Comparison of ENCODE assay signal across 24 cellular contexts in genomic region chr19:31380854-31381253, GRCh38.
"Had no signal": no experiment of that assay in that cellular context is flagged by ENCODE, and none has a peak within 500 bp of the region (broad histone marks: within the 10 kb centered on the region; RNA-seq: fewer than 3 reads in every experiment).

No MANE protein-coding gene starts in this region.

- H3K27me3 ChIP-seq: right atrium auricular region, right lobe of liver, stomach, testis, thyroid gland, transverse colon, upper lobe of left lung had no signal

- DNase-seq: hippocampal formation; islet precursor cell; left ventricle myocardium inferior; midbrain; mucosa of descending colon; naive thymus-derived CD4-positive, alpha-beta T cell; nucleus accumbens; right lobe of liver; stimulated activated CD4-positive, alpha-beta T cell treated with anti-CD3 and anti-CD28 coated beads, Interleukin-2, amount 100 ng/mL, for 24 hours; stimulated activated CD4-positive, alpha-beta T cell treated with anti-CD3 and anti-CD28 coated beads, Interleukin-4, amount 100 ng/mL, for 1 hour; stimulated activated naive B cell treated with anti-CD40 and anti-IgM and Interleukin-4, amounts not matched to agents 10 μg/mL and 1 μg/mL and 100 μg/mL, for 72 hours; stimulated activated naive CD8-positive, alpha-beta T cell treated with anti-CD3 and anti-CD28 coated beads, Interleukin-15, Interleukin-2, amounts not matched to agents 100 U/mL and 50 U/mL, for 24 hours; stomach; testis; thyroid gland; transverse colon; upper lobe of left lung had no signal

- ATAC-seq: mucosa of descending colon; naive thymus-derived CD4-positive, alpha-beta T cell; natural killer cell treated with Interleukin-12 subunit alpha and Interleukin-12 subunit beta and Interleukin-15 and Interleukin-18, amount 100 ng/mL, for 72 hours; stimulated activated naive B cell treated with anti-CD40 and anti-IgM and Interleukin-4, amounts not matched to agents 10 μg/mL and 1 μg/mL and 100 μg/mL, for 72 hours; stimulated activated naive CD8-positive, alpha-beta T cell treated with anti-CD3 and anti-CD28 coated beads, Interleukin-15, Interleukin-2, amounts not matched to agents 100 U/mL and 50 U/mL, for 24 hours had no signal

- H3K4me2 ChIP-seq: smooth muscle cell had no signal

- H3K36me3 Mint-ChIP-seq: naive thymus-derived CD4-positive, alpha-beta T cell; natural killer cell treated with Interleukin-12 subunit alpha and Interleukin-12 subunit beta and Interleukin-15 and Interleukin-18, amount 100 ng/mL, for 72 hours; stimulated activated naive B cell treated with anti-CD40 and anti-IgM and Interleukin-4, amounts not matched to agents 10 μg/mL and 1 μg/mL and 100 μg/mL, for 72 hours had no signal

- H3K4me3 ChIP-seq: left ventricle myocardium inferior, lung, mucosa of descending colon, right atrium auricular region, right lobe of liver, smooth muscle cell, stomach, testis, thyroid gland, transverse colon, upper lobe of left lung had no signal

- H3K9me3 ChIP-seq: left ventricle myocardium inferior, mucosa of descending colon, right atrium auricular region, right lobe of liver, stomach, testis, thyroid gland, transverse colon, upper lobe of left lung had no signal

- H3K4me3 Mint-ChIP-seq: naive thymus-derived CD4-positive, alpha-beta T cell; natural killer cell treated with Interleukin-12 subunit alpha and Interleukin-12 subunit beta and Interleukin-15 and Interleukin-18, amount 100 ng/mL, for 72 hours; neural crest cell; stimulated activated naive B cell treated with anti-CD40 and anti-IgM and Interleukin-4, amounts not matched to agents 10 μg/mL and 1 μg/mL and 100 μg/mL, for 72 hours had no signal

- H3K79me2 ChIP-seq: parathyroid adenoma had no signal

- H3K27ac Mint-ChIP-seq: natural killer cell treated with Interleukin-12 subunit alpha and Interleukin-12 subunit beta and Interleukin-15 and Interleukin-18, amount 100 ng/mL, for 72 hours; progenitor cell of endocrine pancreas; stimulated activated naive B cell treated with anti-CD40 and anti-IgM and Interleukin-4, amounts not matched to agents 10 μg/mL and 1 μg/mL and 100 μg/mL, for 72 hours had no signal

- H3K4me1 ChIP-seq: left ventricle myocardium inferior, parathyroid adenoma, right atrium auricular region, right lobe of liver, transverse colon, upper lobe of left lung had no signal

- H3K36me3 ChIP-seq: left ventricle myocardium inferior, right atrium auricular region, right lobe of liver, stomach, thyroid gland, transverse colon, upper lobe of left lung had no signal

- H2AFZ ChIP-seq: parathyroid adenoma had no signal

- H3K9me3 Mint-ChIP-seq: natural killer cell treated with Interleukin-12 subunit alpha and Interleukin-12 subunit beta and Interleukin-15 and Interleukin-18, amount 100 ng/mL, for 72 hours; neural crest cell; stimulated activated naive B cell treated with anti-CD40 and anti-IgM and Interleukin-4, amounts not matched to agents 10 μg/mL and 1 μg/mL and 100 μg/mL, for 72 hours had no signal

- H3K4me1 Mint-ChIP-seq: naive thymus-derived CD4-positive, alpha-beta T cell; neural crest cell; stimulated activated naive B cell treated with anti-CD40 and anti-IgM and Interleukin-4, amounts not matched to agents 10 μg/mL and 1 μg/mL and 100 μg/mL, for 72 hours had no signal

- H3K27ac ChIP-seq: left ventricle myocardium inferior, parathyroid adenoma, right atrium auricular region, right lobe of liver, stomach, testis, thyroid gland, transverse colon, upper lobe of left lung had no signal
